ENCODE assay signal across 1 cellular context in genomic region chr19:40348125-40348913, GRCh38.
A peak's percentile ranks its signal among the peaks of the same experiment; 100 is the strongest.
TF ChIP-seq lines count a peak whose summit lies in the region.

A gene with protein sequence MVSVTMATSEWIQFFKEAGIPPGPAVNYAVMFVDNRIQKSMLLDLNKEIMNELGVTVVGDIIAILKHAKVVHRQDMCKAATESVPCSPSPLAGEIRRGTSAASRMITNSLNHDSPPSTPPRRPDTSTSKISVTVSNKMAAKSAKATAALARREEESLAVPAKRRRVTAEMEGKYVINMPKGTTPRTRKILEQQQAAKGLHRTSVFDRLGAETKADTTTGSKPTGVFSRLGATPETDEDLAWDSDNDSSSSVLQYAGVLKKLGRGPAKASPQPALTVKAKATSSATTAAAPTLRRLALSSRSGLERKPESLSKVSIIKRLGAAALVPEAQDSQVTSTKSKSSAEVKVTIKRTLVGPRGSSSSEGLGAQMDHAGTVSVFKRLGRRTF (minus strand): TSS chr19:40348397. CDS start chr19:40341857, 6,540 bp downstream.
A gene with protein sequence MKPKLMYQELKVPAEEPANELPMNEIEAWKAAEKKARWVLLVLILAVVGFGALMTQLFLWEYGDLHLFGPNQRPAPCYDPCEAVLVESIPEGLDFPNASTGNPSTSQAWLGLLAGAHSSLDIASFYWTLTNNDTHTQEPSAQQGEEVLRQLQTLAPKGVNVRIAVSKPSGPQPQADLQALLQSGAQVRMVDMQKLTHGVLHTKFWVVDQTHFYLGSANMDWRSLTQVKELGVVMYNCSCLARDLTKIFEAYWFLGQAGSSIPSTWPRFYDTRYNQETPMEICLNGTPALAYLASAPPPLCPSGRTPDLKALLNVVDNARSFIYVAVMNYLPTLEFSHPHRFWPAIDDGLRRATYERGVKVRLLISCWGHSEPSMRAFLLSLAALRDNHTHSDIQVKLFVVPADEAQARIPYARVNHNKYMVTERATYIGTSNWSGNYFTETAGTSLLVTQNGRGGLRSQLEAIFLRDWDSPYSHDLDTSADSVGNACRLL (plus strand): TSS chr19:40348695. CDS start chr19:40366484, 17,789 bp downstream.

TF ChIP-seq in HepG2, 621 proteins besides CTCF, POLR2A, EP300 and RAD21 (continued from another document and continues in another):
- TF ChIP-seq U2AF2 (IDR thresholded peaks at IDR 0.05; ENCODE audit: low read depth, low read length) (no peak), PATZ1 (CRISPR knock-in tag; IDR thresholded peaks at IDR 0.05) (peak; percentile 89), FIP1L1 (IDR thresholded peaks at IDR 0.05; ENCODE audit: borderline replicate concordance, insufficient read depth, low read depth, low read length) (no peak), HOMEZ (CRISPR knock-in tag; IDR thresholded peaks at IDR 0.05; ENCODE audit: low read depth) (peak; percentile 62), MEIS2 (CRISPR knock-in tag; IDR thresholded peaks at IDR 0.05) (no peak), HBP1 (CRISPR knock-in tag; IDR thresholded peaks at IDR 0.05; ENCODE audit: low read depth) (peak; percentile 96), ELK4 (CRISPR knock-in tag; IDR thresholded peaks at IDR 0.05; ENCODE audit: borderline replicate concordance) (no peak), ZNF776 (CRISPR knock-in tag; IDR thresholded peaks at IDR 0.05) (no peak), ZFP37 (CRISPR knock-in tag; IDR thresholded peaks at IDR 0.05; ENCODE audit: borderline replicate concordance) (no peak), HNRNPK (IDR thresholded peaks at IDR 0.05; ENCODE audit: low read depth, low read length, poor library complexity, severe bottlenecking) (peak; percentile 78), ZBTB4 (CRISPR knock-in tag; IDR thresholded peaks at IDR 0.05; ENCODE audit: borderline replicate concordance) (no peak), SRF (IDR thresholded peaks at IDR 0.05; ENCODE audit: low read depth, low read length) (no peak), USF2 (IDR thresholded peaks at IDR 0.05; ENCODE audit: low read depth, low read length) (peak; percentile 99), USF2 (CRISPR knock-in tag; IDR thresholded peaks at IDR 0.05; ENCODE audit: borderline replicate concordance) (peak; percentile 98; the same call in 1 of the 2 replicates), JUNB (CRISPR knock-in tag; IDR thresholded peaks at IDR 0.05; ENCODE audit: borderline replicate concordance) (no peak), HOXA5 (CRISPR knock-in tag; IDR thresholded peaks at IDR 0.05) (peak; percentile 61; the same call in 1 of the 2 replicates), ZNF839 (CRISPR knock-in tag; IDR thresholded peaks at IDR 0.05; ENCODE audit: borderline replicate concordance) (0 out of 2 replicates have a peak, but pooled peaks have one; percentile 51), MEIS1 (CRISPR knock-in tag; IDR thresholded peaks at IDR 0.05; ENCODE audit: borderline replicate concordance) (0 out of 2 replicates have a peak, but pooled peaks have one; percentile 17), CEBPG (CRISPR knock-in tag; IDR thresholded peaks at IDR 0.05) (no peak; the same call in 1 of the 2 replicates), SP4 (CRISPR knock-in tag; IDR thresholded peaks at IDR 0.05) (peak; percentile 30; the same call in 1 of the 2 replicates), ISX (CRISPR knock-in tag; conservative IDR thresholded peaks at IDR 0.05) (no peak), CENPX (CRISPR knock-in tag; IDR thresholded peaks at IDR 0.05) (no peak), SNRNP70 (IDR thresholded peaks at IDR 0.05; ENCODE audit: low read depth, low read length) (no peak), ZNF883 (CRISPR knock-in tag; IDR thresholded peaks at IDR 0.05; ENCODE audit: not compliant biosample characterization) (peak; percentile 75), CCAR2 (optimal IDR thresholded peaks at IDR 0.05; ENCODE audit: low read depth, low read length) (no peak), LCORL (IDR thresholded peaks at IDR 0.05) (peak; percentile 88), LCORL (CRISPR knock-in tag; IDR thresholded peaks at IDR 0.05) (no peak; the same call in 1 of the 2 replicates), ZNF33A (CRISPR knock-in tag; IDR thresholded peaks at IDR 0.05; ENCODE audit: borderline replicate concordance) (no peak), ZNF432 (CRISPR knock-in tag; IDR thresholded peaks at IDR 0.05; ENCODE audit: borderline replicate concordance) (no peak), ZKSCAN8 (CRISPR knock-in tag; IDR thresholded peaks at IDR 0.05; ENCODE audit: borderline replicate concordance) (0 out of 2 replicates have a peak, but pooled peaks have one; percentile 4), ZNF639 (CRISPR knock-in tag; conservative IDR thresholded peaks at IDR 0.05) (peak; percentile 97), CENPT (CRISPR knock-in tag; IDR thresholded peaks at IDR 0.05; ENCODE audit: low read depth) (no peak), NFYB (CRISPR knock-in tag; IDR thresholded peaks at IDR 0.05) (peak; percentile 80), ONECUT2 (CRISPR knock-in tag; IDR thresholded peaks at IDR 0.05) (no peak), ZNF75D (CRISPR knock-in tag; IDR thresholded peaks at IDR 0.05; ENCODE audit: borderline replicate concordance) (no peak), ZNF761 (CRISPR knock-in tag; conservative IDR thresholded peaks at IDR 0.05) (no peak), MXD4 (CRISPR knock-in tag; IDR thresholded peaks at IDR 0.05) (no peak; the same call in 1 of the 2 replicates), ZNF33B (CRISPR knock-in tag; IDR thresholded peaks at IDR 0.05) (no peak), ZNF180 (CRISPR knock-in tag; IDR thresholded peaks at IDR 0.05; ENCODE audit: borderline replicate concordance, low read depth) (no peak), EHMT2 (IDR thresholded peaks at IDR 0.05; ENCODE audit: borderline replicate concordance, low read depth, low read length) (no peak), BRD4 (CRISPR knock-in tag; IDR thresholded peaks at IDR 0.05) (no peak), ZBTB46 (CRISPR knock-in tag; IDR thresholded peaks at IDR 0.05; ENCODE audit: borderline replicate concordance) (no peak), TBX3 (IDR thresholded peaks at IDR 0.05; ENCODE audit: borderline replicate concordance) (peak; percentile 84)
- TF ChIP-seq, protein P1, sequence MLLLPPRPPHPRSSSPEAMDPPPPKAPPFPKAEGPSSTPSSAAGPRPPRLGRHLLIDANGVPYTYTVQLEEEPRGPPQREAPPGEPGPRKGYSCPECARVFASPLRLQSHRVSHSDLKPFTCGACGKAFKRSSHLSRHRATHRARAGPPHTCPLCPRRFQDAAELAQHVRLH (CRISPR knock-in tag; IDR thresholded peaks at IDR 0.05; ENCODE audit: borderline replicate concordance, low read depth) = peak; percentile 75; the same call in 1 of the 2 replicates
